In the genomic region with DNA sequence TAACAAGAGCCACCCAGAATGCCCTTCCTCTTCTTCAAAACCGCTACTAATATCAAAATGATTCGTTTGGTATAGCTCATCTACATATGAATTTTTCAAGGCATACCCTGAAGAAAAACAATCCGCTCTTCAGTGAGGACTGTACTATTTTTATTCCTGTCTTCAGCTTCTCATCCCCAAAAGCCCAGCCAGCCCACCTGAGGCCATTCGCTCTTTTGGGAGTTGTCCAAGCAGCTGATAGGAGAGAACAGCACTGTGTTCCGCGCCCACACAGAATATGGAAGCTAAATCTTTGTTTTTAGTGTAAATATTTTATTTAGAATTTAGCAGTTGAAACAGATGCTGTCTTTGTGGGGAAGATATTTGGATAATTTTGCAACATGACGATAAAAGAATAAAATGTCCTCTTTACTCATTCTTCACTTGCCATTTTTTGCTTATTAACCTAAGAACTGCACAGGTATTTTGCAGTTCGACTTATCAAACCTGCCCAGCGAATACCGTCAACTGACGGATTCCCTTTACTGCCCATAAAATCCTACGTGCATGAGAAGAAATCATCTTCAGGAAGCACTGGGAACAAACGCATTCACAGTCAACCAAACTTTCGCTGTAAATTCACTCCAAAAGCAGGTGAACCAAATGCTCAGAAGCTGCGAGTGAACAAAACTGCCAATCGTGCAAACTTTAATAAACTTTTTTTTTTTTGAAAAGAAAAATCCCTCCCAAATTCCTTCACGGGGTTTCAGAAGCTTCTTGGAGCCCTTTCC, we compare ENCODE assay signal across 12 cellular contexts. TPM values are rescaled to one million over a fixed set of nuclear protein-coding genes. Genes with fewer than 3 reads are reported as not detected.
DNase-seq lines count a peak whose midpoint lies in the region; ATAC-seq, FAIRE-seq and TF ChIP-seq lines count a peak whose summit lies in the region.
"Had no signal": no experiment of that assay in that cellular context is flagged by ENCODE, and none has a peak within 500 bp of the region (broad histone marks: within the 10 kb centered on the region; RNA-seq: fewer than 3 reads in every experiment).

No MANE protein-coding gene starts in this region.

- H2BK5ac ChIP-seq in H1 (ENCODE audit: low read depth, low read length) = no peak overlapping the region

- H3K9ac ChIP-seq in H1 (replicated peaks in 1 of 4; ENCODE audit: extremely low read depth in 1 of 4, low read depth in 3 of 4, low read length in 3 of 4) = peak overlapping the region in 2 of 4 experiments; percentile 37 to 44; a peak in 2 of 7 replicates

- H3K23me2 ChIP-seq in H1 (ENCODE audit: low read depth, low read length) = peaks cover 17% of the 10 kb centered on the region

- no peak for TF ChIP-seq POLR2A in H1 (IDR thresholded peaks at IDR 0.05; ENCODE audit: control extremely low read depth in 1 of 2, low read depth in 2 of 2, low read length in 2 of 2)

- no peak overlapping the region for H3K56ac ChIP-seq in H1 (replicated peaks; ENCODE audit: insufficient read length, low read depth, low read length)

- DNase-seq in left ventricle myocardium inferior (no peak), Right ventricle myocardium inferior (ENCODE audit: missing footprints) (no peak), H1 (ENCODE audit: low read depth in 1 of 2, low spot score in 2 of 2) (no peak), upper lobe of right lung (no peak), DMS153 treated with DMSO at 0.1 percent for 48 hours (lab: John Stamatoyannopoulos, UW; ENCODE audit: unreplicated experiment) (no peak), DMS114 treated with DMSO at 0.1 percent for 48 hours (lab: John Stamatoyannopoulos, UW; ENCODE audit: unreplicated experiment) (no peak), GDM1 (lab: John Stamatoyannopoulos, UW) (no peak)
- DNase-seq: activated CD4-positive, alpha-beta T cell treated with anti-CD3 and anti-CD28 coated beads, Interleukin-2, amount 50 U/mL, for 48 hours; effector memory CD4-positive, alpha-beta T cell; NCI-H526 treated with DMSO at 0.1 percent for 48 hours; stimulated activated CD4-positive, alpha-beta T cell treated with anti-CD3 and anti-CD28 coated beads, Interleukin-1b, Interleukin-23, amount 100 ng/mL, for 48 hours had no signal

- POLR2A ChIA-PET in H1 (lab: Charles Lee; ENCODE audit: partially characterized antibody) = no interaction called here

- no peak for TF ChIP-seq EP300 in H1 (IDR thresholded peaks at IDR 0.05; ENCODE audit: borderline replicate concordance in 1 of 2, low read depth in 2 of 2, low read length in 2 of 2)

- FAIRE-seq in H1 (lab: Jason Lieb, UNC) = no peak

- H3K4me1 ChIP-seq in left ventricle myocardium inferior = peaks cover 74% of the 10 kb centered on the region
- no peaks in the 10 kb centered on the region; a peak in 1 of 7 replicates for H3K4me1 ChIP-seq in H1 (replicated peaks in 1 of 4; ENCODE audit: control insufficient read depth in 3 of 4, insufficient read depth in 4 of 4, low read length in 3 of 4)
- peaks cover 0 to 13% of the 10 kb centered on the region in 2 donors for H3K4me1 ChIP-seq in muscle layer of duodenum (ENCODE audit: control insufficient read depth in 1 of 2, insufficient read depth in 2 of 2, low read length in 2 of 2)
- peaks cover 5% of the 10 kb centered on the region for H3K4me1 ChIP-seq in upper lobe of right lung

- no peaks in the 10 kb centered on the region for H3K79me1 ChIP-seq in H1 (ENCODE audit: low read depth, low read length)

- H4K8ac ChIP-seq in H1 (ENCODE audit: extremely low read depth, insufficient read depth, low read length) = no peak overlapping the region

- 29% methylated on average over 17 of the region's 17 CpGs; no CpG with 5 or more reads in 1 of the 2 experiments for WGBS in H1 (ENCODE audit: extremely low coverage in 1 of 2, insufficient coverage in 1 of 2, insufficient read length in 1 of 2, insufficient replicate concordance in 2 of 2, low coverage in 1 of 2, low lambda C conversion rate in 2 of 2, missing lambda C conversion rate in 1 of 2), 2 experiments

- no peak overlapping the region for H3K14ac ChIP-seq in H1 (ENCODE audit: insufficient read length)

- H2BK20ac ChIP-seq in H1 (ENCODE audit: low read length) = no peak overlapping the region

- peaks cover 0 to 51% of the 10 kb centered on the region in 2 experiments; a peak in 2 of 4 replicates for H3K79me2 ChIP-seq in H1 (ENCODE audit: control insufficient read depth in 1 of 2, insufficient read depth in 2 of 2, low read length in 2 of 2)

- CTCF ChIA-PET in H1 (lab: Charles Lee; ENCODE audit: partially characterized antibody) = interaction anchor here (0.8 kb wide), 1 partner anchor 14 kb away, joined by 3 read pairs; no protein-coding TSS in a partner anchor

- no peak overlapping the region for H3K18ac ChIP-seq in H1 (ENCODE audit: extremely low read depth, low read length)

- H3K36me3 ChIP-seq in left ventricle myocardium inferior = no peaks in the 10 kb centered on the region
- H3K36me3 ChIP-seq in H1 (ENCODE audit: control insufficient read depth in 2 of 4, insufficient read depth in 4 of 4, low read length in 3 of 4) = no peaks in the 10 kb centered on the region
- H3K36me3 ChIP-seq in muscle layer of duodenum (ENCODE audit: control insufficient read depth in 1 of 2, insufficient read depth in 2 of 2, low read length in 2 of 2) = no peaks in the 10 kb centered on the region
- H3K36me3 ChIP-seq in upper lobe of right lung = no peaks in the 10 kb centered on the region

- no peaks in the 10 kb centered on the region for H3K27me3 ChIP-seq in left ventricle myocardium inferior (ENCODE audit: low read depth)
- H3K27me3 ChIP-seq in H1 (replicated peaks in 1 of 4; ENCODE audit: control insufficient read depth in 3 of 4, extremely low read depth in 1 of 4, insufficient read depth in 3 of 4, low read length in 3 of 4) = peaks cover 2 to 16% (median 9%) of the 10 kb centered on the region in 4 experiments
- H3K27me3 ChIP-seq in muscle layer of duodenum (ENCODE audit: low read depth, low read length) = peaks cover 7% of the 10 kb centered on the region
- H3K27me3 ChIP-seq in upper lobe of right lung = peaks cover 16% of the 10 kb centered on the region

- no peak overlapping the region for H4K91ac ChIP-seq in H1 (replicated peaks; ENCODE audit: insufficient read length, low read length)

- no peak overlapping the region for H2AK5ac ChIP-seq in H1 (ENCODE audit: low read depth, low read length)

- H2AFZ ChIP-seq in H1 (ENCODE audit: low read length) = no peak overlapping the region

- TF ChIP-seq RAD21 in H1 (IDR thresholded peaks at IDR 0.05 in 1 of 2, conservative IDR thresholded peaks at IDR 0.05 in 1 of 2; ENCODE audit: low read depth in 2 of 2, low read length in 2 of 2) = no peak

- no peak overlapping the region for H3K4ac ChIP-seq in H1 (replicated peaks; ENCODE audit: insufficient read length, low read depth, low read length)

- peaks cover 0 to 6% of the 10 kb centered on the region in 2 experiments for H4K20me1 ChIP-seq in H1 (replicated peaks in 1 of 2; ENCODE audit: control insufficient read depth in 1 of 2, insufficient read depth in 2 of 2, low read length in 2 of 2)

- H3K27ac ChIP-seq in left ventricle myocardium inferior (replicated peaks) = peak overlapping the region; percentile 96
- no peak overlapping the region for H3K27ac ChIP-seq in H1 (ENCODE audit: low read depth, low read length)
- peak overlapping the region; percentile 83 for H3K27ac ChIP-seq in muscle layer of duodenum (ENCODE audit: low read length)
- H3K27ac ChIP-seq in upper lobe of right lung = peak overlapping the region; percentile 66

- H3K4me3 ChIP-seq in left ventricle myocardium inferior (peak overlapping the region; percentile 81), H1 (ENCODE audit: extremely low read depth in 1 of 4, insufficient read depth in 2 of 4, low read depth in 3 of 4, low read length in 4 of 4) (peak overlapping the region; percentile 85 to 99 (median 94); a peak in 7 of 8 replicates), muscle layer of duodenum (ENCODE audit: low read depth in 1 of 2, low read length in 2 of 2) (peak overlapping the region; percentile 59 to 68), upper lobe of right lung (peak overlapping the region; percentile 76)

- intact Hi-C loops in left ventricle myocardium inferior (cut with micrococcal nuclease) (loop anchor here (10.0 kb wide), 1 partner anchor 64 kb away; no protein-coding TSS in a partner anchor), Right ventricle myocardium inferior (cut with DNase I) (loop anchor here (1.0 to 5.0 kb wide), 2 partner anchors 63 to 181 kb away; no protein-coding TSS in a partner anchor), upper lobe of right lung (cut with DNase I) (no loop called here)

- H2BK12ac ChIP-seq in H1 (ENCODE audit: low read depth, low read length) = no peak overlapping the region

- ATAC-seq in Right ventricle myocardium inferior (no peak), upper lobe of right lung (no peak)

- no peak overlapping the region for H2BK120ac ChIP-seq in H1 (replicated peaks; ENCODE audit: low read depth, low read length)

- H3K23ac ChIP-seq in H1 (ENCODE audit: insufficient read length) = no peak overlapping the region

- no peak overlapping the region for H2BK15ac ChIP-seq in H1 (ENCODE audit: low read length)

- H3K4me2 ChIP-seq in H1 (ENCODE audit: insufficient read depth in 1 of 2, low read depth in 2 of 2, low read length in 2 of 2) = peak overlapping the region; percentile 85 to 90

- TF ChIP-seq CTCF in left ventricle myocardium inferior (IDR thresholded peaks at IDR 0.05; ENCODE audit: borderline replicate concordance) = no peak
- no peak for TF ChIP-seq CTCF in H1 (IDR thresholded peaks at IDR 0.05; ENCODE audit: control extremely low read depth in 1 of 3, insufficient read depth in 1 of 3, low read depth in 1 of 3, low read length in 3 of 3)
- TF ChIP-seq CTCF in upper lobe of right lung (IDR thresholded peaks at IDR 0.05) = no peak

- H4K5ac ChIP-seq in H1 (ENCODE audit: insufficient read length, low read depth, low read length) = no peak overlapping the region

- H3K9me3 ChIP-seq in left ventricle myocardium inferior (replicated peaks) (no peaks in the 10 kb centered on the region), H1 (ENCODE audit: insufficient read depth in 2 of 2, low read depth in 1 of 2, low read length in 1 of 2) (no peaks in the 10 kb centered on the region), muscle layer of duodenum (ENCODE audit: control insufficient read depth in 1 of 2, low read length in 2 of 2) (no peaks in the 10 kb centered on the region), upper lobe of right lung (no peaks in the 10 kb centered on the region)

RNA-seq across cellular contexts. Expression of a gene that starts 3.4 kb away (rescaled TPM):
- total RNA-seq in left ventricle myocardium inferior = 10.3 TPM
- total RNA-seq in Right ventricle myocardium inferior = 29.6 TPM
- 15.8 and 16.8 TPM in 2 replicates for total RNA-seq in H1 (2021; fragmentation: NEBNext Ultra II Directional; extraction: Animal tissue kit (Norgen Biotek cat#: 25700))
- 9.5 and 12.6 TPM in 2 replicates for polyA plus RNA-seq in H1 (2011; rRNA removed)
- 24.2 TPM for polyA plus RNA-seq in H1 (2011; cell fraction: cytosol; rRNA removed)
- 27.7 TPM for polyA plus RNA-seq in H1 (2011; cell fraction: nucleus; rRNA removed)
- 8.9 to 12.8 TPM (median 10.5 TPM) in 4 replicates for polyA plus RNA-seq in H1 (2012, experiment 1 of 2)
- 0.41 TPM for polyA plus RNA-seq in H1 (2012, experiment 2 of 2)
- 3.7 TPM for polyA plus RNA-seq in H1 (2013, experiment 1 of 2)
- 2.9 TPM for polyA plus RNA-seq in H1 (2013, experiment 2 of 2)
- polyA minus RNA-seq in H1 (2011; rRNA and poly(A)+ RNA removed) = 84.4 and 98.4 TPM in 2 replicates
- 14.1 TPM for polyA minus RNA-seq in H1 (2011; cell fraction: cytosol; rRNA and poly(A)+ RNA removed)
- 120 TPM for polyA minus RNA-seq in H1 (2011; cell fraction: nucleus; rRNA and poly(A)+ RNA removed)
- total RNA-seq in upper lobe of right lung = 25.0 TPM
